22 cellular contexts compared by ENCODE assay signal in genomic region chr1:11841245-11842153, GRCh38. TPM values are rescaled to one million over a fixed set of nuclear protein-coding genes. Genes with fewer than 3 reads are reported as not detected.
A peak's percentile ranks its signal among the peaks of the same experiment; 100 is the strongest.
DNase-seq lines count a peak whose midpoint lies in the region; ATAC-seq and TF ChIP-seq lines count a peak whose summit lies in the region.
"Had no signal": no experiment of that assay in that cellular context is flagged by ENCODE, and none has a peak within 500 bp of the region (broad histone marks: within the 10 kb centered on the region; RNA-seq: fewer than 3 reads in every experiment).

No MANE protein-coding gene starts in this region.

- POLR2A ChIA-PET in IMR-90 (lab: Charles Lee; ENCODE audit: unreplicated experiment), result no interaction called here

- H3K14ac ChIP-seq in IMR-90 (replicated peaks; ENCODE audit: low read depth, low read length), result no peak overlapping the region

- H3K27ac Mint-ChIP-seq in nephron (peak overlapping the region in 2 of 3 experiments; percentile 15 to 27), chondrocyte (ENCODE audit: unreplicated experiment) (no peak overlapping the region)
- H3K27ac Mint-ChIP-seq: activated naive CD4-positive, alpha-beta T cell treated with anti-CD3 and anti-CD28 coated beads for 36 hours; GM23338; natural killer cell had no signal

- H3K9ac ChIP-seq in IMR-90 (ENCODE audit: low read depth, low read length), result no peak overlapping the region
- no peak overlapping the region for H3K9ac ChIP-seq in SU-DHL-6 (ENCODE audit: low read length)

- peaks cover 2% of the 10 kb centered on the region; the same call in 1 of the 2 replicates for H3K4me1 ChIP-seq in IMR-90 (ENCODE audit: control insufficient read depth, insufficient read depth, low read length)
- H3K4me1 ChIP-seq: psoas muscle had no signal

- TF ChIP-seq CTCF in IMR-90 (conservative IDR thresholded peaks at IDR 0.05; ENCODE audit: low read depth, low read length) (no peak), SU-DHL-6 (IDR thresholded peaks at IDR 0.05; ENCODE audit: insufficient read depth, low read length, poor library complexity, severe bottlenecking) (no peak), nephron (IDR thresholded peaks at IDR 0.05; ENCODE audit: unreplicated experiment in 3 of 3) (no peak), chondrocyte (IDR thresholded peaks at IDR 0.05) (no peak)

- CTCF ChIA-PET in IMR-90 (lab: Yijun Ruan, JAX), result no interaction called here

- H4K8ac ChIP-seq in IMR-90 (ENCODE audit: low read depth in 2 of 2, low read length in 2 of 2), result no peak overlapping the region

- H3K79me2 ChIP-seq in SU-DHL-6 (ENCODE audit: insufficient read depth, low read length), result no peaks in the 10 kb centered on the region

- no peaks in the 10 kb centered on the region for H3K9me3 Mint-ChIP-seq in nephron
- H3K9me3 Mint-ChIP-seq in chondrocyte (ENCODE audit: low read depth), result no peaks in the 10 kb centered on the region
- H3K9me3 Mint-ChIP-seq: activated naive CD4-positive, alpha-beta T cell treated with anti-CD3 and anti-CD28 coated beads for 36 hours; GM23338; natural killer cell had no signal

- H2BK120ac ChIP-seq in IMR-90 (ENCODE audit: low read depth, low read length), result no peak overlapping the region

- H4K20me1 ChIP-seq in IMR-90 (ENCODE audit: insufficient read depth, low read length), result peaks cover 10% of the 10 kb centered on the region; the same call in 1 of the 2 replicates
- no peaks in the 10 kb centered on the region for H4K20me1 ChIP-seq in SU-DHL-6 (ENCODE audit: low read depth, low read length)

- H3K56ac ChIP-seq in IMR-90 (ENCODE audit: extremely low read depth, insufficient read depth, low read length), result no peak overlapping the region

- DNase-seq in NCI-H2081 (lab: John Stamatoyannopoulos, UW), result peak; percentile 32 to 71
- DNase-seq in NCI-H2081 treated with DMSO at 0.1 percent for 48 hours (lab: John Stamatoyannopoulos, UW), result no peak
- DNase-seq in IMR-90, result peak; percentile 12
- no peak for DNase-seq in chondrocyte (ENCODE audit: low spot score)
- no peak for DNase-seq in NCI-H446 treated with DMSO at 0.1 percent for 48 hours (lab: John Stamatoyannopoulos, UW)
- DNase-seq: activated CD4-positive, alpha-beta T cell treated with anti-CD3 and anti-CD28 coated beads for 48 hours; activated naive CD4-positive, alpha-beta T cell treated with anti-CD3 and anti-CD28 coated beads for 36 hours; cortex of kidney; natural killer cell; NCI-H2107; psoas muscle had no signal

- no peak overlapping the region for H4K5ac ChIP-seq in IMR-90 (ENCODE audit: low read depth, low read length)

- no peak overlapping the region for H3K18ac ChIP-seq in IMR-90 (ENCODE audit: low read depth, low read length)

- H3F3A ChIP-seq in SU-DHL-6 (ENCODE audit: insufficient read depth), result no peaks in the 10 kb centered on the region

- no peak overlapping the region for H3K23ac ChIP-seq in IMR-90 (ENCODE audit: low read depth, low read length)

- no peak overlapping the region for H2AK9ac ChIP-seq in IMR-90 (replicated peaks; ENCODE audit: low read depth, low read length, poor library complexity)

- H3K4ac ChIP-seq in IMR-90 (ENCODE audit: low read depth, low read length), result no peak overlapping the region

- H3K27me3 Mint-ChIP-seq in nephron (ENCODE audit: low read depth), result no peaks in the 10 kb centered on the region
- H3K27me3 Mint-ChIP-seq in chondrocyte (ENCODE audit: low read depth), result no peaks in the 10 kb centered on the region

- H3K4me3 ChIP-seq in IMR-90 (ENCODE audit: insufficient read depth, low read depth, low read length) (no peak overlapping the region), SU-DHL-6 (ENCODE audit: insufficient read depth, low read length, poor library complexity, severe bottlenecking) (no peak overlapping the region)
- H3K4me3 ChIP-seq: GM23338, psoas muscle had no signal

- H4K91ac ChIP-seq in IMR-90 (ENCODE audit: insufficient read depth, low read depth, low read length), result no peak overlapping the region

- ATAC-seq in IMR-90 (ENCODE audit: low read depth) (no peak), HG02571 (IDR thresholded peaks at IDR 0.05; ENCODE audit: unreplicated experiment) (no peak)
- ATAC-seq: GM23338, natural killer cell, psoas muscle had no signal

- no TSS peak for BruUV-seq in IMR-90 (replicated peaks; lab: Mats Ljungman, UMichigan)

- no peak overlapping the region for H2AK5ac ChIP-seq in IMR-90 (ENCODE audit: low read depth, low read length)

- WGBS in IMR-90 (ENCODE audit: extremely low coverage in 2 of 2, insufficient read length in 1 of 2), 2 experiments, result 87% methylated on average over 14 of the region's 17 CpGs; no CpG with 5 or more reads in 1 of the 2 experiments

- H3K4me1 Mint-ChIP-seq in nephron (peaks cover 22% of the 10 kb centered on the region), chondrocyte (ENCODE audit: low read depth) (peaks cover 20% of the 10 kb centered on the region)
- H3K4me1 Mint-ChIP-seq: GM23338 had no signal

- H3K27me3 ChIP-seq in IMR-90 (ENCODE audit: control insufficient read depth, insufficient read depth, low read length) (no peaks in the 10 kb centered on the region), SU-DHL-6 (ENCODE audit: low read length) (no peaks in the 10 kb centered on the region)

- H3K4me3 Mint-ChIP-seq in nephron (no peak overlapping the region), chondrocyte (ENCODE audit: unreplicated experiment) (no peak overlapping the region)
- H3K4me3 Mint-ChIP-seq: activated naive CD4-positive, alpha-beta T cell treated with anti-CD3 and anti-CD28 coated beads for 36 hours; GM23338; natural killer cell had no signal

- H2AFZ ChIP-seq in IMR-90 (replicated peaks; ENCODE audit: low read length, poor library complexity) (no peak overlapping the region), SU-DHL-6 (ENCODE audit: low read depth, low read length, severe bottlenecking) (no peak overlapping the region)
- H2AFZ ChIP-seq: GM23338 had no signal

- H2BK5ac ChIP-seq in IMR-90 (ENCODE audit: low read depth, low read length, poor library complexity, severe bottlenecking), result no peak overlapping the region

- no peak overlapping the region for H2BK15ac ChIP-seq in IMR-90 (ENCODE audit: low read depth, low read length)

- H3K9me2 ChIP-seq in SU-DHL-6 (replicated peaks; ENCODE audit: insufficient read depth, low read length), result no peaks in the 10 kb centered on the region

- H3K27ac ChIP-seq in IMR-90 (ENCODE audit: insufficient read depth, low read length) (no peak overlapping the region), SU-DHL-6 (ENCODE audit: low read depth, low read length) (peak overlapping the region; percentile 45)
- H3K27ac ChIP-seq: psoas muscle had no signal

- TF ChIP-seq RAD21 in IMR-90 (IDR thresholded peaks at IDR 0.05; ENCODE audit: low read length), result no peak

- H3K9me3 ChIP-seq in IMR-90 (ENCODE audit: control insufficient read depth, insufficient read depth, low read length), result no peaks in the 10 kb centered on the region
- H3K9me3 ChIP-seq in SU-DHL-6 (ENCODE audit: insufficient read depth, low read length), result no peaks in the 10 kb centered on the region
- H3K9me3 ChIP-seq: psoas muscle had no signal

- no peak overlapping the region for H3K4me2 ChIP-seq in IMR-90 (ENCODE audit: low read depth, low read length)
- H3K4me2 ChIP-seq in SU-DHL-6 (ENCODE audit: low read depth, low read length, poor library complexity, severe bottlenecking), result peak overlapping the region; percentile 24
- H3K4me2 ChIP-seq: GM23338 had no signal

- H3K36me3 Mint-ChIP-seq in nephron (ENCODE audit: low read depth) (peaks cover 62% of the 10 kb centered on the region), chondrocyte (ENCODE audit: low read depth) (peaks cover 45% of the 10 kb centered on the region)
- H3K36me3 Mint-ChIP-seq: natural killer cell had no signal

- no peak overlapping the region for H2BK20ac ChIP-seq in IMR-90 (ENCODE audit: low read depth, low read length)

- H3K79me1 ChIP-seq in IMR-90 (ENCODE audit: low read depth in 1 of 2, low read length in 2 of 2), result no peaks in the 10 kb centered on the region

- dilution Hi-C loops in IMR-90 (cut with HindIII; ENCODE audit: low sequenced_read_pairs, unreplicated experiment), result no loop called here

- H3K36me3 ChIP-seq in IMR-90 (ENCODE audit: control insufficient read depth, insufficient read depth, low read length), result peaks cover 63% of the 10 kb centered on the region
- H3K36me3 ChIP-seq in SU-DHL-6 (ENCODE audit: low read length), result peaks cover 3% of the 10 kb centered on the region; the same call in 1 of the 2 replicates

- TF ChIP-seq POLR2A in IMR-90 (IDR thresholded peaks at IDR 0.05; ENCODE audit: low read depth, low read length), result no peak

- intact Hi-C loops in IMR-90 (cut with micrococcal nuclease), result no loop called here

- peaks cover 7% of the 10 kb centered on the region; the same call in 1 of the 2 replicates for H3K9me1 ChIP-seq in IMR-90 (ENCODE audit: insufficient read depth, low read length)

- in situ Hi-C loops in IMR-90 (cut with MboI; ENCODE audit: low sequenced_read_pairs), result loop anchor here (5.0 kb wide), 1 partner anchor 56 kb away; no protein-coding TSS in a partner anchor

RNA-seq across cellular contexts. Expression of gene NPPA, which starts 6.1 kb away (rescaled TPM):
- total RNA-seq in IMR-90 (2012; rRNA removed) (not detected in 2 replicates), chondrocyte (not detected in 3 replicates)
- polyA plus RNA-seq in IMR-90 (2012; rRNA removed), result not detected in 2 replicates
- polyA plus RNA-seq in IMR-90 (2012; cell fraction: cytosol; rRNA removed), result not detected in 2 replicates
- polyA plus RNA-seq in IMR-90 (2012; cell fraction: nucleus; rRNA removed; ENCODE audit: low replicate concordance), result not detected in 2 replicates
- total RNA-seq: A673; activated naive CD4-positive, alpha-beta T cell treated with anti-CD3 and anti-CD28 coated beads for 36 hours; astrocyte; glomerular endothelial cell; GM23338; HT-29; M059J; natural killer cell; ureter had no signal

RNA-seq across cellular contexts. Expression of gene NPPB, which starts 17.2 kb away (rescaled TPM):
- total RNA-seq in IMR-90 (2012; rRNA removed) (not detected in 2 replicates), chondrocyte (not detected in 3 replicates)
- 0.24 TPM in 1 of 2 replicates, not detected in the other for polyA plus RNA-seq in IMR-90 (2012; rRNA removed)
- 0.10 TPM in 1 of 2 replicates, not detected in the other for polyA plus RNA-seq in IMR-90 (2012; cell fraction: cytosol; rRNA removed)
- polyA plus RNA-seq in IMR-90 (2012; cell fraction: nucleus; rRNA removed; ENCODE audit: low replicate concordance), result 0.16 TPM in 1 of 2 replicates, not detected in the other
- total RNA-seq: A673; activated naive CD4-positive, alpha-beta T cell treated with anti-CD3 and anti-CD28 coated beads for 36 hours; GM23338; HT-29; lung microvascular endothelial cell; natural killer cell; ureter had no signal

RNA-seq across cellular contexts. Expression of gene CLCN6, which starts 35.5 kb away (rescaled TPM):
- 4.1 and 5.0 TPM in 2 replicates for total RNA-seq in IMR-90 (2012; rRNA removed)
- 9.7 and 10.6 TPM in 2 replicates for polyA plus RNA-seq in IMR-90 (2012; rRNA removed)
- polyA plus RNA-seq in IMR-90 (2012; cell fraction: cytosol; rRNA removed), result 3.5 and 5.0 TPM in 2 replicates
- polyA plus RNA-seq in IMR-90 (2012; cell fraction: nucleus; rRNA removed; ENCODE audit: low replicate concordance), result 42.7 and 54.8 TPM in 2 replicates
- total RNA-seq in chondrocyte, result 20.7 to 22.2 TPM (median 21.7 TPM) in 3 replicates

RNA-seq across cellular contexts. Expression of gene MTHFR, which starts 35.7 kb away (rescaled TPM):
- total RNA-seq in IMR-90 (2012; rRNA removed), result 6.7 and 7.3 TPM in 2 replicates
- polyA plus RNA-seq in IMR-90 (2012; rRNA removed), result 6.7 and 7.4 TPM in 2 replicates
- 3.5 and 5.5 TPM in 2 replicates for polyA plus RNA-seq in IMR-90 (2012; cell fraction: cytosol; rRNA removed)
- 16.7 and 23.0 TPM in 2 replicates for polyA plus RNA-seq in IMR-90 (2012; cell fraction: nucleus; rRNA removed; ENCODE audit: low replicate concordance)
- 18.2 to 23.3 TPM (median 22.3 TPM) in 3 replicates for total RNA-seq in chondrocyte

Comparison
In these comparisons a context has a peak if more than half of its experiments do, and no peak if none do; other contexts are left out.
1. DNase-seq: peak in NCI-H2081 (2 of 2) and IMR-90 (single experiment); none in NCI-H2081 treated with DMSO at 0.1 percent for 48 hours (single experiment), chondrocyte (single experiment) and NCI-H446 treated with DMSO at 0.1 percent for 48 hours (single experiment).